In the genomic region with DNA sequence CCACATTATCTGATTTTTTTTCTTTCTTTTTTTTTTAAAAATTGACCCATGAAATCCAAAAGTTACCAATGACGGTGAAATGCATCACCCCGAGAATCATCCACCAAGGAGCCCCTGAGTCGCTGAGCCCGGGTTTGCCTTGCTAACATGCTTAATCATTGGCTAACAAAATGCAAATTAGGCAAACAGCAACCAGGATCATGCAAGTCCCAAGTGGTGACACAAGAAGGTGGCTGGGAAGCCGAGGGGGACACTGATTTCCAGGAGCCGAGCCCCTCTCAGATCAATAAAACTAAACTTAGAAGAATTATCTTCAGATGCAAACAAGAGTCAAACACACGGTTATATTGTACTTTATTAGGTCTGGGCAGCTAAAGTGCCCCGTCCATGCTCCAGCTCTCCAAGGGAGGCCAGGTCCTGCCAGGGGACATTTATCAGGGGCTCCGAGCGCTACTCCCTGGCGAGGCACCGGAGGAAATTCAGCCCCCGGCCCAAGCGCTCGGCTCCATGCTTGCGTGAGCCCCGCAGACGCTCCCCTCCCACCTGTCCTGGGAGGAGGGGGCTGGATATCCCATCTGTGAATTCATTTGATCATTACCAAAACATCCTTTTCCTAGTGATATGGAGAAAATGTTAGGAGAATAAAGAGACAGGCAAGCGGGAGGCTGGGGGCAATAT, we compare ENCODE assay signal across 17 cellular contexts.
DNase-seq lines count a peak whose midpoint lies in the region; ATAC-seq and TF ChIP-seq lines count a peak whose summit lies in the region.
"Had no signal": no experiment of that assay in that cellular context is flagged by ENCODE, and none has a peak within 500 bp of the region (broad histone marks: within the 10 kb centered on the region; RNA-seq: fewer than 3 reads in every experiment).

No MANE protein-coding gene starts in this region.

- no peak overlapping the region for H3K4me3 Mint-ChIP-seq in chondrocyte (ENCODE audit: unreplicated experiment)
- H3K4me3 Mint-ChIP-seq: B cell; CD4-positive, alpha-beta T cell; CD8-positive, alpha-beta T cell had no signal

- no peaks in the 10 kb centered on the region for H3K79me2 ChIP-seq in osteoblast (ENCODE audit: insufficient read depth, low read length)

- H3K4me3 ChIP-seq in osteoblast (ENCODE audit: insufficient read depth, low read length): no peak overlapping the region
- H3K4me3 ChIP-seq: A549; BLaER1 treated with 17β-estradiol and CSF1 and Interleukin-3, amounts not matched to agents 10 nM and 100 nM had no signal

- H3K27me3 Mint-ChIP-seq in chondrocyte (ENCODE audit: low read depth): peaks cover 25% of the 10 kb centered on the region

- no peak overlapping the region for H3K27ac ChIP-seq in osteoblast (ENCODE audit: low read depth, low read length)
- H3K27ac ChIP-seq: 22Rv1; A549; BLaER1 treated with 17β-estradiol and CSF1 and Interleukin-3, amounts not matched to agents 10 nM and 100 nM; C4-2B had no signal

- no peaks in the 10 kb centered on the region for H3K36me3 ChIP-seq in osteoblast (ENCODE audit: insufficient read depth, low read length)
- H3K36me3 ChIP-seq: BLaER1 treated with 17β-estradiol and CSF1 and Interleukin-3, amounts not matched to agents 10 nM and 100 nM had no signal

- no peaks in the 10 kb centered on the region for H3K36me3 Mint-ChIP-seq in chondrocyte (ENCODE audit: low read depth)
- H3K36me3 Mint-ChIP-seq: CD8-positive, alpha-beta T cell had no signal

- DNase-seq in Right ventricle myocardium inferior (ENCODE audit: missing footprints) (peak; percentile 41), left ventricle myocardium superior (no peak), chondrocyte (ENCODE audit: low spot score) (peak; percentile 47), osteoblast (ENCODE audit: insufficient read length, low spot score, missing footprints) (peak; percentile 41)
- DNase-seq: AML-193; Caco-2; Calu3; CD4-positive, alpha-beta T cell; CD8-positive, alpha-beta T cell; DMS79 treated with DMSO at 0.1 percent for 48 hours; GF-D8 had no signal

- no peaks in the 10 kb centered on the region for H3K4me1 ChIP-seq in osteoblast (ENCODE audit: insufficient read depth, low read length)
- H3K4me1 ChIP-seq: A549, Caco-2 had no signal

- H3K9me3 ChIP-seq in osteoblast (ENCODE audit: low read depth, low read length): no peaks in the 10 kb centered on the region
- H3K9me3 ChIP-seq: A549; BLaER1 treated with 17β-estradiol and CSF1 and Interleukin-3, amounts not matched to agents 10 nM and 100 nM; Caco-2 had no signal

- ATAC-seq in Right ventricle myocardium inferior (no peak), left ventricle myocardium superior (no peak), GM21576 (IDR thresholded peaks at IDR 0.05; ENCODE audit: unreplicated experiment) (no peak)
- ATAC-seq: A549; CD8-positive, alpha-beta T cell had no signal

- H2AFZ ChIP-seq in osteoblast (ENCODE audit: low read length): no peak overlapping the region

- H3K27me3 ChIP-seq in osteoblast (ENCODE audit: insufficient read depth, low read length): no peaks in the 10 kb centered on the region

- TF ChIP-seq CTCF in chondrocyte (IDR thresholded peaks at IDR 0.05) (no peak), osteoblast (IDR thresholded peaks at IDR 0.05; ENCODE audit: extremely low read depth, low read depth, low read length) (no peak)

- no peak overlapping the region for H3K4me2 ChIP-seq in osteoblast (ENCODE audit: insufficient read depth, low read length)
- H3K4me2 ChIP-seq: A549 had no signal

- no peaks in the 10 kb centered on the region for H3K4me1 Mint-ChIP-seq in chondrocyte (ENCODE audit: low read depth)
- H3K4me1 Mint-ChIP-seq: B cell had no signal

- no peaks in the 10 kb centered on the region for H3K9me3 Mint-ChIP-seq in chondrocyte (ENCODE audit: low read depth)
- H3K9me3 Mint-ChIP-seq: CD4-positive, alpha-beta T cell; CD8-positive, alpha-beta T cell had no signal

- H3K27ac Mint-ChIP-seq in chondrocyte (ENCODE audit: unreplicated experiment): no peak overlapping the region
- H3K27ac Mint-ChIP-seq: B cell; CD4-positive, alpha-beta T cell; CD8-positive, alpha-beta T cell had no signal

- intact Hi-C loops in Right ventricle myocardium inferior (cut with DNase I) (no loop called here), left ventricle myocardium superior (cut with micrococcal nuclease) (no loop called here)

- no peaks in the 10 kb centered on the region for H4K20me1 ChIP-seq in osteoblast (ENCODE audit: insufficient read depth, low read length)
